Comparison of ENCODE assay signal across 18 cellular contexts in genomic region chr18:6773777-6774176, GRCh38. TPM values are rescaled to one million over a fixed set of nuclear protein-coding genes. Genes with fewer than 3 reads are reported as not detected.
A peak's percentile ranks its signal among the peaks of the same experiment; 100 is the strongest.
DNase-seq lines count a peak whose midpoint lies in the region; ATAC-seq and TF ChIP-seq lines count a peak whose summit lies in the region.
"Had no signal": no experiment of that assay in that cellular context is flagged by ENCODE, and none has a peak within 500 bp of the region (broad histone marks: within the 10 kb centered on the region; RNA-seq: fewer than 3 reads in every experiment).

No MANE protein-coding gene starts in this region.

- no peaks in the 10 kb centered on the region for H3K27me3 Mint-ChIP-seq in progenitor cell of endocrine pancreas
- no peaks in the 10 kb centered on the region for H3K27me3 Mint-ChIP-seq in CD8-positive, alpha-beta memory T cell

- POLR2A ChIA-PET in CD8-positive, alpha-beta memory T cell (lab: Charles Lee) = no interaction called here

- H3K9me3 Mint-ChIP-seq in progenitor cell of endocrine pancreas (ENCODE audit: low read depth) = no peaks in the 10 kb centered on the region
- peaks cover 0 to 16% (median 7%) of the 10 kb centered on the region in 5 donors for H3K9me3 Mint-ChIP-seq in CD8-positive, alpha-beta memory T cell

- H3K27ac ChIP-seq in VCaP (peak overlapping the region; percentile 94), mesodermal cell (ENCODE audit: low read depth, low read length, severe bottlenecking) (peak overlapping the region; percentile 71)
- H3K27ac ChIP-seq in CD8-positive, alpha-beta memory T cell (ENCODE audit: low read depth, low read length) = no peak overlapping the region
- H3K27ac ChIP-seq: 22Rv1; BLaER1 treated with 17β-estradiol and CSF1 and Interleukin-3, amounts not matched to agents 10 nM and 100 nM had no signal

- 80 to 90% methylated on average over 1 to 2 of the region's 2 CpGs for WGBS in mesodermal cell (ENCODE audit: insufficient coverage in 2 of 2), 2 experiments

- H3K36me3 Mint-ChIP-seq in progenitor cell of endocrine pancreas (ENCODE audit: insufficient read depth) = peaks cover 10% of the 10 kb centered on the region
- H3K36me3 Mint-ChIP-seq in CD8-positive, alpha-beta memory T cell = no peaks in the 10 kb centered on the region

- peaks cover 36% of the 10 kb centered on the region for H3K4me1 Mint-ChIP-seq in progenitor cell of endocrine pancreas (ENCODE audit: low read depth)
- H3K4me1 Mint-ChIP-seq in CD8-positive, alpha-beta memory T cell = no peaks in the 10 kb centered on the region

- TF ChIP-seq CTCF in VCaP (conservative IDR thresholded peaks at IDR 0.05) = no peak
- no peak for TF ChIP-seq CTCF in progenitor cell of endocrine pancreas (IDR thresholded peaks at IDR 0.05; ENCODE audit: unreplicated experiment)

- DNase-seq in NCI-H82 (lab: John Stamatoyannopoulos, UW) (peak; percentile 15), NCI-H82 treated with DMSO at 0.1 percent for 48 hours (lab: John Stamatoyannopoulos, UW; ENCODE audit: unreplicated experiment) (no peak), progenitor cell of endocrine pancreas (ENCODE audit: low spot score, unreplicated experiment) (no peak)
- DNase-seq in CD8-positive, alpha-beta memory T cell = no peak
- DNase-seq: COR-L47, DMS153, KBM-7, NCI-H1048, NCI-H1694 treated with DMSO at 0.1 percent for 48 hours, NCI-H345, NCI-H526 treated with DMSO at 0.1 percent for 48 hours had no signal

- peak overlapping the region; percentile 33 for H3K27ac Mint-ChIP-seq in progenitor cell of endocrine pancreas
- H3K27ac Mint-ChIP-seq in CD8-positive, alpha-beta memory T cell = no peak overlapping the region

- no peak overlapping the region for H3K4me3 ChIP-seq in mesodermal cell (ENCODE audit: extremely low read depth, insufficient read depth, low read length, poor library complexity, severe bottlenecking)
- no peak overlapping the region for H3K4me3 ChIP-seq in CD8-positive, alpha-beta memory T cell (ENCODE audit: low read length)
- H3K4me3 ChIP-seq: BLaER1 treated with 17β-estradiol and CSF1 and Interleukin-3, amounts not matched to agents 10 nM and 100 nM; HAP-1 had no signal

- H3K36me3 ChIP-seq in mesodermal cell (ENCODE audit: control insufficient read depth, insufficient read depth, low read length) = no peaks in the 10 kb centered on the region
- H3K36me3 ChIP-seq in CD8-positive, alpha-beta memory T cell (ENCODE audit: insufficient read depth, low read length) = no peaks in the 10 kb centered on the region
- H3K36me3 ChIP-seq: BLaER1 treated with 17β-estradiol and CSF1 and Interleukin-3, amounts not matched to agents 10 nM and 100 nM; HAP-1 had no signal

- no peaks in the 10 kb centered on the region for H3K9me3 ChIP-seq in mesodermal cell (ENCODE audit: control insufficient read depth, low read length)
- no peaks in the 10 kb centered on the region for H3K9me3 ChIP-seq in CD8-positive, alpha-beta memory T cell (ENCODE audit: low read length)
- H3K9me3 ChIP-seq: BLaER1 treated with 17β-estradiol and CSF1 and Interleukin-3, amounts not matched to agents 10 nM and 100 nM had no signal

- H3K4me3 Mint-ChIP-seq in progenitor cell of endocrine pancreas (ENCODE audit: low read depth) = peak overlapping the region; percentile 40
- no peak overlapping the region for H3K4me3 Mint-ChIP-seq in CD8-positive, alpha-beta memory T cell

- CTCF ChIA-PET in CD8-positive, alpha-beta memory T cell (lab: Charles Lee) = no interaction called here

- no peaks in the 10 kb centered on the region for H3K27me3 ChIP-seq in CD8-positive, alpha-beta memory T cell (ENCODE audit: insufficient read depth, low read length, poor library complexity, severe bottlenecking)
- H3K27me3 ChIP-seq: BLaER1 treated with 17β-estradiol and CSF1 and Interleukin-3, amounts not matched to agents 10 nM and 100 nM had no signal

- no peak for ATAC-seq in GM21717 (IDR thresholded peaks at IDR 0.05; ENCODE audit: unreplicated experiment)
- ATAC-seq in GM21381 (IDR thresholded peaks at IDR 0.05; ENCODE audit: unreplicated experiment) = no peak

- H3K4me1 ChIP-seq in mesodermal cell (ENCODE audit: control insufficient read depth, insufficient read depth, low read length, poor library complexity, severe bottlenecking) = peaks cover 20% of the 10 kb centered on the region
- H3K4me1 ChIP-seq in CD8-positive, alpha-beta memory T cell (ENCODE audit: insufficient read depth, low read length) = no peaks in the 10 kb centered on the region
- H3K4me1 ChIP-seq: BLaER1 treated with 17β-estradiol and CSF1 and Interleukin-3, amounts not matched to agents 10 nM and 100 nM; HAP-1 had no signal

RNA-seq across cellular contexts. Expression of gene ARHGAP28, which starts 44.3 kb away (rescaled TPM):
- 44.4 TPM for polyA plus RNA-seq in mesodermal cell (2013, experiment 1 of 2)
- polyA plus RNA-seq in mesodermal cell (2013, experiment 2 of 2) = 56.6 TPM
- 109 and 117 TPM in 2 replicates for total RNA-seq in progenitor cell of endocrine pancreas
- not detected for total RNA-seq in CD8-positive, alpha-beta memory T cell
- polyA plus RNA-seq in CD8-positive, alpha-beta memory T cell = not detected

Comparison
In these comparisons a context has a peak if more than half of its experiments do, and no peak if none do; other contexts are left out.
1. RNA of gene ARHGAP28, which starts 44.3 kb away (total RNA-seq): 109 to 117 TPM in progenitor cell of endocrine pancreas; not detected in CD8-positive, alpha-beta memory T cell; every median in the first group is over 100 times any median in the second.